In genomic region chr16:78609542-78610253, GRCh38 we compare ENCODE assay signal across 25 cellular contexts.
DNase-seq lines count a peak whose midpoint lies in the region; ATAC-seq and TF ChIP-seq lines count a peak whose summit lies in the region.
"Had no signal": no experiment of that assay in that cellular context is flagged by ENCODE, and none has a peak within 500 bp of the region (broad histone marks: within the 10 kb centered on the region; RNA-seq: fewer than 3 reads in every experiment).

No MANE protein-coding gene starts in this region.

- H3F3A ChIP-seq in SK-N-SH (replicated peaks; ENCODE audit: insufficient read depth), result no peaks in the 10 kb centered on the region

- no peaks in the 10 kb centered on the region for H3K27me3 Mint-ChIP-seq in activated T-cell treated with anti-CD3 and anti-CD28 coated beads, Interleukin-2, amount 50 U/mL, for 72 hours (ENCODE audit: low read depth)
- no peaks in the 10 kb centered on the region for H3K27me3 Mint-ChIP-seq in CD4-positive, alpha-beta T cell
- H3K27me3 Mint-ChIP-seq: activated CD8-positive, alpha-beta T cell treated with anti-CD3 and anti-CD28 coated beads for 36 hours; activated naive CD4-positive, alpha-beta T cell treated with anti-CD3 and anti-CD28 coated beads, Interleukin-2, amount 10 ng/mL, durations not matched to agents 7 days and 5 days; activated T-cell treated with anti-CD3 and anti-CD28 coated beads, Interleukin-2, amount 50 U/mL, for 24 hours; B cell; stimulated activated memory B cell treated with anti-CD40 and anti-IgM and Interleukin-4, amounts not matched to agents 10 μg/mL and 1 μg/mL and 100 μg/mL, for 72 hours had no signal

- no peak overlapping the region for H2BK15ac ChIP-seq in neuronal stem cell (ENCODE audit: low read length)

- CTCF ChIA-PET in SK-N-SH (lab: Yijun Ruan, JAX), result interaction anchor here (1.4 kb wide), 1 partner anchor 9 kb away, joined by 3 read pairs; no protein-coding TSS in a partner anchor
- CTCF ChIA-PET in CD4-positive, alpha-beta T cell (lab: Charles Lee), result no interaction called here

- H3K27ac Mint-ChIP-seq in activated T-cell treated with anti-CD3 and anti-CD28 coated beads, Interleukin-2, amount 50 U/mL, for 72 hours, result no peak overlapping the region
- H3K27ac Mint-ChIP-seq in CD4-positive, alpha-beta T cell, result no peak overlapping the region
- H3K27ac Mint-ChIP-seq: activated CD8-positive, alpha-beta T cell treated with anti-CD3 and anti-CD28 coated beads for 36 hours; activated naive CD4-positive, alpha-beta T cell treated with anti-CD3 and anti-CD28 coated beads, Interleukin-2, amount 10 ng/mL, durations not matched to agents 7 days and 5 days; activated T-cell treated with anti-CD3 and anti-CD28 coated beads, Interleukin-2, amount 50 U/mL, for 24 hours; B cell; H9; natural killer cell; stimulated activated memory B cell treated with anti-CD40 and anti-IgM and Interleukin-4, amounts not matched to agents 10 μg/mL and 1 μg/mL and 100 μg/mL, for 72 hours had no signal

- no peak overlapping the region for H3K4ac ChIP-seq in neuronal stem cell (ENCODE audit: low read length)

- peaks cover 8% of the 10 kb centered on the region for H3K4me1 Mint-ChIP-seq in activated T-cell treated with anti-CD3 and anti-CD28 coated beads, Interleukin-2, amount 50 U/mL, for 72 hours (ENCODE audit: low read depth)
- H3K4me1 Mint-ChIP-seq in CD4-positive, alpha-beta T cell (ENCODE audit: low read depth), result peaks cover 15% of the 10 kb centered on the region
- H3K4me1 Mint-ChIP-seq: stimulated activated memory B cell treated with anti-CD40 and anti-IgM and Interleukin-4, amounts not matched to agents 10 μg/mL and 1 μg/mL and 100 μg/mL, for 72 hours had no signal

- TF ChIP-seq EP300 in SK-N-SH (IDR thresholded peaks at IDR 0.05; ENCODE audit: borderline replicate concordance in 1 of 2, low read depth in 1 of 2, low read length in 1 of 2), result no peak

- no peak overlapping the region for H2BK5ac ChIP-seq in neuronal stem cell (ENCODE audit: low read length)

- intact Hi-C loops in left colon (cut with DNase I, micrococcal nuclease), result no loop called here
- intact Hi-C loops in vagina (cut with DNase I), result no loop called here
- intact Hi-C loops in CD4-positive, alpha-beta T cell (cut with DNase I, micrococcal nuclease), result no loop called here

- TF ChIP-seq CTCF in SK-N-SH (IDR thresholded peaks at IDR 0.05) (no peak), vagina (IDR thresholded peaks at IDR 0.05) (no peak)
- TF ChIP-seq CTCF in CD4-positive, alpha-beta T cell (IDR thresholded peaks at IDR 0.05), result no peak

- H4K91ac ChIP-seq in neuronal stem cell (ENCODE audit: low read depth, low read length, poor library complexity), result no peak overlapping the region

- no peak overlapping the region for H3K4me2 ChIP-seq in SK-N-SH
- H3K4me2 ChIP-seq in neuronal stem cell (ENCODE audit: insufficient read depth, low read length, poor library complexity, severe bottlenecking), result no peak overlapping the region

- H3K9me3 Mint-ChIP-seq in activated T-cell treated with anti-CD3 and anti-CD28 coated beads, Interleukin-2, amount 50 U/mL, for 72 hours, result peaks cover 0 to 1% of the 10 kb centered on the region in 2 donors
- H3K9me3 Mint-ChIP-seq in CD4-positive, alpha-beta T cell, result no peaks in the 10 kb centered on the region
- H3K9me3 Mint-ChIP-seq: activated CD8-positive, alpha-beta T cell treated with anti-CD3 and anti-CD28 coated beads for 36 hours; activated naive CD4-positive, alpha-beta T cell treated with anti-CD3 and anti-CD28 coated beads, Interleukin-2, amount 10 ng/mL, durations not matched to agents 7 days and 5 days; activated T-cell treated with anti-CD3 and anti-CD28 coated beads, Interleukin-2, amount 50 U/mL, for 24 hours; H9; natural killer cell; stimulated activated memory B cell treated with anti-CD40 and anti-IgM and Interleukin-4, amounts not matched to agents 10 μg/mL and 1 μg/mL and 100 μg/mL, for 72 hours had no signal

- H3K27ac ChIP-seq in SK-N-SH (ENCODE audit: low read depth in 2 of 2, low read length in 1 of 2) (no peak overlapping the region), neuronal stem cell (replicated peaks; ENCODE audit: low read length) (no peak overlapping the region), vagina (peak overlapping the region; percentile 80)
- no peak overlapping the region for H3K27ac ChIP-seq in CD4-positive, alpha-beta T cell (ENCODE audit: low read depth, low read length)
- H3K27ac ChIP-seq: ascending aorta, upper lobe of left lung, VCaP had no signal

- H3K4me1 ChIP-seq in SK-N-SH (ENCODE audit: control insufficient read depth in 1 of 2, insufficient read depth in 2 of 2, low read depth in 1 of 2, low read length in 1 of 2), result peaks cover 0 to 4% of the 10 kb centered on the region in 2 experiments; a peak in 1 of 4 replicates
- peaks cover 24 to 51% of the 10 kb centered on the region in 2 donors for H3K4me1 ChIP-seq in neuronal stem cell (ENCODE audit: control insufficient read depth in 2 of 2, insufficient read depth in 1 of 2, low read depth in 1 of 2, low read length in 2 of 2)
- H3K4me1 ChIP-seq in vagina, result peaks cover 11% of the 10 kb centered on the region

- no peak overlapping the region for H2AK5ac ChIP-seq in neuronal stem cell (ENCODE audit: low read depth, low read length)

- no peak for ATAC-seq in SK-N-SH treated with all-trans-retinoic acid at 6 μM for 48 hours
- peak; percentile 77 for ATAC-seq in left colon
- ATAC-seq in HG03521 (IDR thresholded peaks at IDR 0.05; ENCODE audit: unreplicated experiment), result no peak
- ATAC-seq in activated T-cell treated with anti-CD3 and anti-CD28 coated beads, Interleukin-2, amount 50 U/mL, for 72 hours (replicated peaks in 1 of 2), result no peak
- ATAC-seq in CD4-positive, alpha-beta T cell (ENCODE audit: poor library complexity), result no peak
- ATAC-seq: activated CD8-positive, alpha-beta T cell treated with anti-CD3 and anti-CD28 coated beads for 36 hours; natural killer cell; stimulated activated memory B cell treated with anti-CD40 and anti-IgM and Interleukin-4, amounts not matched to agents 10 μg/mL and 1 μg/mL and 100 μg/mL, for 72 hours had no signal

- TF ChIP-seq POLR2A in vagina (IDR thresholded peaks at IDR 0.05), result no peak

- no peaks in the 10 kb centered on the region for H3K79me2 ChIP-seq in SK-N-SH (ENCODE audit: insufficient read depth)

- H3K36me3 Mint-ChIP-seq in activated T-cell treated with anti-CD3 and anti-CD28 coated beads, Interleukin-2, amount 50 U/mL, for 72 hours (ENCODE audit: insufficient read depth in 2 of 2), result no peaks in the 10 kb centered on the region
- H3K36me3 Mint-ChIP-seq in CD4-positive, alpha-beta T cell (ENCODE audit: low read depth), result no peaks in the 10 kb centered on the region
- H3K36me3 Mint-ChIP-seq: activated naive CD4-positive, alpha-beta T cell treated with anti-CD3 and anti-CD28 coated beads, Interleukin-2, amount 10 ng/mL, durations not matched to agents 7 days and 5 days; natural killer cell; stimulated activated memory B cell treated with anti-CD40 and anti-IgM and Interleukin-4, amounts not matched to agents 10 μg/mL and 1 μg/mL and 100 μg/mL, for 72 hours had no signal

- no peak overlapping the region for H3K14ac ChIP-seq in neuronal stem cell (ENCODE audit: low read length)

- no peaks in the 10 kb centered on the region for H3K9me2 ChIP-seq in SK-N-SH

- H3K23ac ChIP-seq in neuronal stem cell (ENCODE audit: low read depth, low read length, poor library complexity), result no peak overlapping the region

- no peak overlapping the region for H3K18ac ChIP-seq in neuronal stem cell (ENCODE audit: low read length)

- H3K27me3 ChIP-seq in SK-N-SH (ENCODE audit: insufficient read depth) (no peaks in the 10 kb centered on the region), neuronal stem cell (ENCODE audit: control insufficient read depth in 3 of 3, insufficient read depth in 3 of 3, low read depth in 1 of 3, low read length in 3 of 3) (no peaks in the 10 kb centered on the region), vagina (no peaks in the 10 kb centered on the region)
- H3K27me3 ChIP-seq in CD4-positive, alpha-beta T cell (ENCODE audit: control insufficient read depth, insufficient read depth, low read length), result no peaks in the 10 kb centered on the region
- H3K27me3 ChIP-seq: ascending aorta, upper lobe of left lung had no signal

- no peak overlapping the region for H3K4me3 ChIP-seq in SK-N-SH (ENCODE audit: low read depth in 2 of 2, low read length in 1 of 2)
- H3K4me3 ChIP-seq in neuronal stem cell (ENCODE audit: low read length in 2 of 2), result no peak overlapping the region
- H3K4me3 ChIP-seq in vagina, result peak overlapping the region in 1 of 2 donors; percentile 31
- H3K4me3 ChIP-seq: ascending aorta, upper lobe of left lung had no signal

- H2BK120ac ChIP-seq in neuronal stem cell (ENCODE audit: low read depth, low read length), result no peak overlapping the region

- H3K9me3 ChIP-seq in SK-N-SH (no peaks in the 10 kb centered on the region; the same call in 1 of the 2 replicates), neuronal stem cell (replicated peaks in 1 of 2; ENCODE audit: control insufficient read depth in 2 of 2, insufficient read depth in 1 of 2, low read depth in 1 of 2, low read length in 2 of 2) (no peaks in the 10 kb centered on the region), vagina (no peaks in the 10 kb centered on the region)
- H3K9me3 ChIP-seq in CD4-positive, alpha-beta T cell (ENCODE audit: control insufficient read depth, low read length), result no peaks in the 10 kb centered on the region
- H3K9me3 ChIP-seq: ascending aorta, upper lobe of left lung had no signal

- no peaks in the 10 kb centered on the region for H4K20me1 ChIP-seq in SK-N-SH (ENCODE audit: insufficient read depth)

- no peak overlapping the region for H2BK12ac ChIP-seq in neuronal stem cell (ENCODE audit: low read length)

- H2AFZ ChIP-seq in SK-N-SH (ENCODE audit: low read depth) (no peak overlapping the region), neuronal stem cell (ENCODE audit: low read length) (peak overlapping the region; percentile 36)

- no peak overlapping the region for H3K4me3 Mint-ChIP-seq in activated T-cell treated with anti-CD3 and anti-CD28 coated beads, Interleukin-2, amount 50 U/mL, for 72 hours
- no peak overlapping the region for H3K4me3 Mint-ChIP-seq in CD4-positive, alpha-beta T cell
- H3K4me3 Mint-ChIP-seq: activated CD8-positive, alpha-beta T cell treated with anti-CD3 and anti-CD28 coated beads for 36 hours; activated naive CD4-positive, alpha-beta T cell treated with anti-CD3 and anti-CD28 coated beads, Interleukin-2, amount 10 ng/mL, durations not matched to agents 7 days and 5 days; activated T-cell treated with anti-CD3 and anti-CD28 coated beads, Interleukin-2, amount 50 U/mL, for 24 hours; B cell; H9; natural killer cell; stimulated activated memory B cell treated with anti-CD40 and anti-IgM and Interleukin-4, amounts not matched to agents 10 μg/mL and 1 μg/mL and 100 μg/mL, for 72 hours had no signal

- no peaks in the 10 kb centered on the region for H3K79me1 ChIP-seq in neuronal stem cell (ENCODE audit: low read depth, low read length)

- no peak for TF ChIP-seq RAD21 in SK-N-SH (IDR thresholded peaks at IDR 0.05; ENCODE audit: low read length)

- H3K9ac ChIP-seq in SK-N-SH (no peak overlapping the region), neuronal stem cell (ENCODE audit: low read depth, low read length, poor library complexity) (no peak overlapping the region)

- H3K36me3 ChIP-seq in SK-N-SH (replicated peaks in 1 of 2; ENCODE audit: control insufficient read depth in 1 of 2, insufficient read depth in 2 of 2, low read length in 1 of 2) (no peaks in the 10 kb centered on the region), neuronal stem cell (replicated peaks in 1 of 2; ENCODE audit: control insufficient read depth in 2 of 2, insufficient read depth in 2 of 2, low read length in 2 of 2) (no peaks in the 10 kb centered on the region), vagina (no peaks in the 10 kb centered on the region)
- H3K36me3 ChIP-seq: ascending aorta, upper lobe of left lung had no signal

- H4K8ac ChIP-seq in neuronal stem cell (ENCODE audit: low read depth, low read length), result no peak overlapping the region

- POLR2A ChIA-PET in SK-N-SH (lab: Yijun Ruan, JAX), result no interaction called here
- POLR2A ChIA-PET in CD4-positive, alpha-beta T cell (lab: Charles Lee), result no interaction called here

- DNase-seq in SK-N-SH (peak; percentile 18), left colon (no peak), neuronal stem cell (ENCODE audit: low spot score) (no peak), vagina (ENCODE audit: extremely low spot score in 2 of 2) (no peak)
- no peak for DNase-seq in activated T-cell treated with anti-CD3 and anti-CD28 coated beads, Interleukin-2, amount 50 U/mL, for 72 hours
- no peak for DNase-seq in CD4-positive, alpha-beta T cell
- DNase-seq: activated CD8-positive, alpha-beta T cell treated with anti-CD3 and anti-CD28 coated beads for 36 hours; activated naive CD4-positive, alpha-beta T cell treated with anti-CD3 and anti-CD28 coated beads, Interleukin-2, amount 10 ng/mL, durations not matched to agents 7 days and 5 days; activated T-cell treated with anti-CD3 and anti-CD28 coated beads, Interleukin-2, amount 50 U/mL, for 24 hours; cerebellar nuclear complex; effector CD8-positive, alpha-beta T cell; glutamatergic neuron; H9; mammary epithelial cell; natural killer cell; NCI-H1436; NCI-H748 treated with DMSO at 0.1 percent for 48 hours; SHP77; upper lobe of left lung had no signal

- WGBS in SK-N-SH (ENCODE audit: low lambda C conversion rate), result 49% methylated on average over 11 of the region's 12 CpGs
- no CpG with 5 or more reads among the region's 12 CpGs for WGBS in neuronal stem cell (ENCODE audit: extremely low coverage in 2 of 2, insufficient read length in 2 of 2, insufficient replicate concordance in 1 of 2), 2 donors
